ENCODE assay signal across 17 cellular contexts in the genomic region with DNA sequence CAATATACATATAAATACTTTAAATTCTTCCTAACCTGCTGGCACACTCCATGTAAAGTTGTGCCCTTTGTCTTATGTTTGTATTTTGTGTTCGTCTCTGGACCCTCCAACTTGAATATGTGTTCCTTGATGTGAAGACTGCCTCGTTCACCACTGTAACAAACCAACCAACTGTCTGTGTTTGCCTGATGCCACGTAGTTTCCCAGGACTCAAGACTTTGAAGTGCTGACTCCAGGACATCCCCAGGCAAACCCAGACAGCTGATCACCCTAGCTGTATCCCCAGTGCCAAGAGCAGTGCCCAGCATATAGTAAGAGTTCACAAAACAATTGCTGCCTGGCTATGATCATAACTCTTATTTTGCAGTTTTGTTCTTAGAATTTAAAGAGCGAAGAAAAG. TPM values are rescaled to one million over a fixed set of nuclear protein-coding genes. Genes with fewer than 3 reads are reported as not detected.
A peak's percentile ranks its signal among the peaks of the same experiment; 100 is the strongest.
DNase-seq lines count a peak whose midpoint lies in the region; ATAC-seq and TF ChIP-seq lines count a peak whose summit lies in the region.
"Had no signal": no experiment of that assay in that cellular context is flagged by ENCODE, and none has a peak within 500 bp of the region (broad histone marks: within the 10 kb centered on the region; RNA-seq: fewer than 3 reads in every experiment).

No MANE protein-coding gene starts in this region.

- H3T11ph ChIP-seq in H9 (ENCODE audit: low read length): no peak overlapping the region

- no peak overlapping the region for H3K4ac ChIP-seq in H9 (ENCODE audit: low read depth, low read length)

- no peaks in the 10 kb centered on the region; a peak in 2 of 5 replicates for H3K9me3 Mint-ChIP-seq in H9
- H3K9me3 Mint-ChIP-seq in dendritic cell treated with granulocyte-macrophage colony-stimulating factor and Interleukin-4, amounts not matched to agents 40 ng/mL and 50 ng/mL, for 4 days: no peaks in the 10 kb centered on the region

- H3K9me3 ChIP-seq in H9 (ENCODE audit: control insufficient read depth, low read depth, low read length) (no peaks in the 10 kb centered on the region), gastroesophageal sphincter (no peaks in the 10 kb centered on the region)
- H3K9me3 ChIP-seq: BE2C, BLaER1 had no signal

- H2BK120ac ChIP-seq in H9 (ENCODE audit: low read depth, low read length, poor library complexity, severe bottlenecking): no peak overlapping the region

- no peaks in the 10 kb centered on the region for H3K27me3 ChIP-seq in H9 (ENCODE audit: insufficient read depth, low read length)
- no peaks in the 10 kb centered on the region for H3K27me3 ChIP-seq in gastroesophageal sphincter
- H3K27me3 ChIP-seq: BE2C, BLaER1 had no signal

- TF ChIP-seq POLR2A in gastroesophageal sphincter (IDR thresholded peaks at IDR 0.05): no peak

- H3K14ac ChIP-seq in H9 (ENCODE audit: insufficient read depth, low read length): no peak overlapping the region

- no peaks in the 10 kb centered on the region for H3K23me2 ChIP-seq in H9 (ENCODE audit: insufficient read length, low read depth, low read length, poor library complexity, severe bottlenecking)

- DNase-seq in H9 (no peak), SHP77 treated with DMSO at 0.1 percent for 48 hours (lab: John Stamatoyannopoulos, UW) (no peak)
- DNase-seq in central memory CD4-positive, alpha-beta T cell: no peak
- DNase-seq: 8988T; ACHN; BE2C; C1 segment of cervical spinal cord; CD4-positive, alpha-beta memory T cell; CD4-positive, CD25-positive, alpha-beta regulatory T cell; CD8-positive, alpha-beta memory T cell; COR-L47; DMS79 treated with DMSO at 0.1 percent for 48 hours; GF-D8 had no signal

- TF ChIP-seq EP300 in gastroesophageal sphincter (IDR thresholded peaks at IDR 0.05): no peak

- no peaks in the 10 kb centered on the region for H3K79me1 ChIP-seq in H9 (ENCODE audit: insufficient read depth, low read depth, low read length, poor library complexity, severe bottlenecking)

- H4K20me1 ChIP-seq in H9 (ENCODE audit: control insufficient read depth, insufficient read depth, insufficient read length): no peaks in the 10 kb centered on the region
- H4K20me1 ChIP-seq: BLaER1 had no signal

- ATAC-seq in gastroesophageal sphincter: no peak

- no peaks in the 10 kb centered on the region for H3K79me2 ChIP-seq in H9 (ENCODE audit: insufficient read depth, low read length)

- no peak overlapping the region for H3K4me3 ChIP-seq in gastroesophageal sphincter
- H3K4me3 ChIP-seq: BLaER1 had no signal

- no peak overlapping the region for H3K4me3 Mint-ChIP-seq in H9
- no peak overlapping the region for H3K4me3 Mint-ChIP-seq in dendritic cell treated with granulocyte-macrophage colony-stimulating factor and Interleukin-4, amounts not matched to agents 40 ng/mL and 50 ng/mL, for 4 days
- H3K4me3 Mint-ChIP-seq: CD14-positive monocyte; CD4-positive, alpha-beta memory T cell; CD4-positive, CD25-positive, alpha-beta regulatory T cell; CD8-positive, alpha-beta memory T cell had no signal

- no peak overlapping the region for H2BK12ac ChIP-seq in H9 (ENCODE audit: insufficient read length, low read depth, low read length)

- no peaks in the 10 kb centered on the region for H3K36me3 ChIP-seq in gastroesophageal sphincter
- H3K36me3 ChIP-seq: BE2C, BLaER1 had no signal

- H2BK20ac ChIP-seq in H9 (ENCODE audit: low read depth, low read length, poor library complexity, severe bottlenecking): no peak overlapping the region

- no peak overlapping the region for H2AFZ ChIP-seq in H9 (ENCODE audit: low read length)

- no peak overlapping the region for H2AK5ac ChIP-seq in H9 (ENCODE audit: insufficient read length, low read length)

- no peaks in the 10 kb centered on the region for H3K27me3 Mint-ChIP-seq in H9 (ENCODE audit: low read depth)
- peaks cover 2% of the 10 kb centered on the region for H3K27me3 Mint-ChIP-seq in dendritic cell treated with granulocyte-macrophage colony-stimulating factor and Interleukin-4, amounts not matched to agents 40 ng/mL and 50 ng/mL, for 4 days
- H3K27me3 Mint-ChIP-seq: CD4-positive, alpha-beta memory T cell; CD8-positive, alpha-beta memory T cell had no signal

- no peak overlapping the region for H2BK5ac ChIP-seq in H9 (ENCODE audit: insufficient read length, low read length)

- no peak overlapping the region for H2BK15ac ChIP-seq in H9 (ENCODE audit: low read depth, low read length)

- no peak overlapping the region for H3K18ac ChIP-seq in H9 (ENCODE audit: insufficient read length, low read depth, low read length)

- H3K4me1 Mint-ChIP-seq in H9: peaks cover 0 to 2% of the 10 kb centered on the region in 2 experiments; a peak in 2 of 4 replicates
- peaks cover 2% of the 10 kb centered on the region for H3K4me1 Mint-ChIP-seq in dendritic cell treated with granulocyte-macrophage colony-stimulating factor and Interleukin-4, amounts not matched to agents 40 ng/mL and 50 ng/mL, for 4 days (ENCODE audit: low read depth)
- H3K4me1 Mint-ChIP-seq: CD14-positive monocyte had no signal

- no peak overlapping the region for H4K91ac ChIP-seq in H9 (ENCODE audit: insufficient read length, low read depth, low read length)

- no CpG with 5 or more reads among the region's 4 CpGs for WGBS in H9 (ENCODE audit: extremely low coverage, insufficient read length, low lambda C conversion rate)
- WGBS in gastroesophageal sphincter (ENCODE audit: low coverage in 1 of 2), 2 donors: 84 to 95% methylated on average over 3 to 4 of the region's 4 CpGs

- no peak overlapping the region for H3K27ac Mint-ChIP-seq in H9
- H3K27ac Mint-ChIP-seq in dendritic cell treated with granulocyte-macrophage colony-stimulating factor and Interleukin-4, amounts not matched to agents 40 ng/mL and 50 ng/mL, for 4 days: peak overlapping the region; percentile 14
- H3K27ac Mint-ChIP-seq: CD14-positive monocyte; CD4-positive, CD25-positive, alpha-beta regulatory T cell; CD8-positive, alpha-beta memory T cell had no signal

- H3K36me3 Mint-ChIP-seq in H9 (ENCODE audit: insufficient read depth in 1 of 3, low read depth in 3 of 3): peaks cover 0 to 1% (median 0%) of the 10 kb centered on the region in 3 experiments; a peak in 2 of 7 replicates
- no peaks in the 10 kb centered on the region for H3K36me3 Mint-ChIP-seq in dendritic cell treated with granulocyte-macrophage colony-stimulating factor and Interleukin-4, amounts not matched to agents 40 ng/mL and 50 ng/mL, for 4 days (ENCODE audit: low read depth)
- H3K36me3 Mint-ChIP-seq: CD4-positive, alpha-beta memory T cell; CD4-positive, CD25-positive, alpha-beta regulatory T cell; CD8-positive, alpha-beta memory T cell had no signal

- intact Hi-C loops in dendritic cell treated with granulocyte-macrophage colony-stimulating factor and Interleukin-4, amounts not matched to agents 40 ng/mL and 50 ng/mL, for 4 days (cut with micrococcal nuclease): no loop called here

- H4K5ac ChIP-seq in H9 (ENCODE audit: insufficient read length, low read depth, low read length): peak overlapping the region; percentile 53

- no peak overlapping the region for H3K4me2 ChIP-seq in H9 (ENCODE audit: insufficient read depth, insufficient read length, low read length)
- H3K4me2 ChIP-seq: BLaER1 had no signal

- no peak overlapping the region for H3K56ac ChIP-seq in H9 (ENCODE audit: insufficient read length, low read depth, low read length)

- TF ChIP-seq CTCF in H9 (conservative IDR thresholded peaks at IDR 0.05) (no peak), gastroesophageal sphincter (IDR thresholded peaks at IDR 0.05) (no peak)

- no peak overlapping the region for H4K8ac ChIP-seq in H9 (replicated peaks; ENCODE audit: insufficient read length, low read depth, low read length)

- H3K9ac ChIP-seq in H9 (ENCODE audit: extremely low read depth, insufficient read length, low read length): no peak overlapping the region
- H3K9ac ChIP-seq: BLaER1 had no signal

- H3K23ac ChIP-seq in H9 (ENCODE audit: insufficient read length, low read depth, low read length): no peak overlapping the region

- no peaks in the 10 kb centered on the region for H3K4me1 ChIP-seq in H9 (ENCODE audit: insufficient read depth, low read length)
- H3K4me1 ChIP-seq in gastroesophageal sphincter: no peaks in the 10 kb centered on the region
- H3K4me1 ChIP-seq: BE2C, BLaER1 had no signal

- H3K27ac ChIP-seq in H9 (ENCODE audit: insufficient read length, low read depth, low read length) (no peak overlapping the region), gastroesophageal sphincter (no peak overlapping the region)
- H3K27ac ChIP-seq: BLaER1 had no signal

RNA-seq across cellular contexts. Expression of a gene that starts 15.5 kb away (rescaled TPM):
- total RNA-seq in H9 (2021) (0.04 TPM in 1 of 2 replicates, not detected in the other), gastroesophageal sphincter (1 to 10 TPM in 1 of 4 donors, under 1 TPM in 3; 0.66 to 2.8 (median 0.87) TPM)
